In the genomic region with DNA sequence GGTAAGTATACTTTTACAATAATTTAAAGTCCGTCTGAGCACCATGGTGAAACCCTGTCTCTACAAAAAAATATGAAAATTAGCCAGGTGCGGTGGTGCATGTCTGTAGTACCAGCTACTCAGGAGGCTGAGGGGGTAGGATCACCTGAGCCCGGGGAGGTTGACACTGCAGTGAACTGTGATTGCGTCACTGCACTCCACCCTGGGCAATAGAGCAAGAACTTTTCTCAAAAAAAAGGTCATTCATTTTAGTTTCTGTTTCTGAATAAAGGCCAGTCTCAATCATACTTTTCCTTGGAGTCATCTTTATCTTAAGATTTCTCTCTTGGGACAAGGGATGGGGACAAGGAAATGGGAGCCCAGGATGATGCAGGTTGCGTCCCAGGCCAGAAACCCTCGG, we compare ENCODE assay signal across 9 cellular contexts. TPM values are rescaled to one million over a fixed set of nuclear protein-coding genes. Genes with fewer than 3 reads are reported as not detected.
DNase-seq lines count a peak whose midpoint lies in the region; ATAC-seq, FAIRE-seq and TF ChIP-seq lines count a peak whose summit lies in the region.
"Had no signal": no experiment of that assay in that cellular context is flagged by ENCODE, and none has a peak within 500 bp of the region (broad histone marks: within the 10 kb centered on the region; RNA-seq: fewer than 3 reads in every experiment).

No MANE protein-coding gene starts in this region.

- H3K4me1 Mint-ChIP-seq in T-helper 17 cell = peaks cover 43% of the 10 kb centered on the region
- H3K4me1 Mint-ChIP-seq in H9 = no peaks in the 10 kb centered on the region

- no peaks in the 10 kb centered on the region for H3K79me2 ChIP-seq in H9 (ENCODE audit: insufficient read depth, low read length)

- H3K14ac ChIP-seq in H9 (ENCODE audit: insufficient read depth, low read length) = no peak overlapping the region

- no peaks in the 10 kb centered on the region for H3K79me1 ChIP-seq in H9 (ENCODE audit: insufficient read depth, low read depth, low read length, poor library complexity, severe bottlenecking)

- H3K23ac ChIP-seq in H9 (ENCODE audit: insufficient read length, low read depth, low read length) = no peak overlapping the region

- no peak overlapping the region for H4K5ac ChIP-seq in H9 (ENCODE audit: insufficient read length, low read depth, low read length)

- TF ChIP-seq CTCF in lower lobe of right lung (IDR thresholded peaks at IDR 0.05) (no peak), H9 (conservative IDR thresholded peaks at IDR 0.05) (no peak)

- H3K4me1 ChIP-seq in lower lobe of right lung = peaks cover 20% of the 10 kb centered on the region
- no peaks in the 10 kb centered on the region for H3K4me1 ChIP-seq in H9 (ENCODE audit: insufficient read depth, low read length)

- H2BK5ac ChIP-seq in H9 (ENCODE audit: insufficient read length, low read length) = no peak overlapping the region

- H3K9me3 Mint-ChIP-seq in H9 = no peaks in the 10 kb centered on the region

- no peak overlapping the region for H3K9ac ChIP-seq in H9 (ENCODE audit: extremely low read depth, insufficient read length, low read length)

- H4K8ac ChIP-seq in H9 (replicated peaks; ENCODE audit: insufficient read length, low read depth, low read length) = no peak overlapping the region

- no peak overlapping the region for H4K91ac ChIP-seq in H9 (ENCODE audit: insufficient read length, low read depth, low read length)

- H3K27me3 ChIP-seq in lower lobe of right lung (ENCODE audit: low read depth) (no peaks in the 10 kb centered on the region), H9 (ENCODE audit: insufficient read depth, low read length) (no peaks in the 10 kb centered on the region)

- H3K23me2 ChIP-seq in H9 (ENCODE audit: insufficient read length, low read depth, low read length, poor library complexity, severe bottlenecking) = no peaks in the 10 kb centered on the region

- H3K18ac ChIP-seq in H9 (ENCODE audit: insufficient read length, low read depth, low read length) = no peak overlapping the region

- no peak overlapping the region for H3K4me2 ChIP-seq in H9 (ENCODE audit: insufficient read depth, insufficient read length, low read length)

- H3K4me3 Mint-ChIP-seq in T-helper 17 cell (peak overlapping the region; percentile 74), H9 (no peak overlapping the region)

- H3K36me3 Mint-ChIP-seq in T-helper 17 cell (ENCODE audit: low read depth) (peaks cover 2% of the 10 kb centered on the region), H9 (ENCODE audit: insufficient read depth in 1 of 3, low read depth in 3 of 3) (peaks cover 0 to 14% (median 2%) of the 10 kb centered on the region in 3 experiments; a peak in 3 of 7 replicates)

- H2BK12ac ChIP-seq in H9 (ENCODE audit: insufficient read length, low read depth, low read length) = no peak overlapping the region

- ATAC-seq in GM21619 (IDR thresholded peaks at IDR 0.05; ENCODE audit: unreplicated experiment) (peak; percentile 61), T-helper 17 cell (peak; percentile 73), lower lobe of right lung (peak; percentile 79 to 88)

- WGBS in H9 (ENCODE audit: extremely low coverage, insufficient read length, low lambda C conversion rate) = no CpG with 5 or more reads among the region's 6 CpGs

- H3K36me3 ChIP-seq in lower lobe of right lung = peaks cover 44% of the 10 kb centered on the region

- H3K27me3 Mint-ChIP-seq in T-helper 17 cell = no peaks in the 10 kb centered on the region
- no peaks in the 10 kb centered on the region for H3K27me3 Mint-ChIP-seq in H9 (ENCODE audit: low read depth)

- no peak overlapping the region for H3K4ac ChIP-seq in H9 (ENCODE audit: low read depth, low read length)

- H3K56ac ChIP-seq in H9 (ENCODE audit: insufficient read length, low read depth, low read length) = no peak overlapping the region

- no peak overlapping the region for H2AFZ ChIP-seq in H9 (ENCODE audit: low read length)

- peak; percentile 78 for FAIRE-seq in GM18507 (lab: Jason Lieb, UNC)
- FAIRE-seq: RCC 7860 had no signal

- no peak overlapping the region for H2BK15ac ChIP-seq in H9 (ENCODE audit: low read depth, low read length)

- intact Hi-C loops in lower lobe of right lung (cut with DNase I) = no loop called here

- H3K9me3 ChIP-seq in T-helper 17 cell (ENCODE audit: control insufficient read depth, low read length, poor library complexity, severe bottlenecking) (no peaks in the 10 kb centered on the region), lower lobe of right lung (no peaks in the 10 kb centered on the region), H9 (ENCODE audit: control insufficient read depth, low read depth, low read length) (no peaks in the 10 kb centered on the region)

- H2BK120ac ChIP-seq in H9 (ENCODE audit: low read depth, low read length, poor library complexity, severe bottlenecking) = no peak overlapping the region

- H2BK20ac ChIP-seq in H9 (ENCODE audit: low read depth, low read length, poor library complexity, severe bottlenecking) = no peak overlapping the region

- DNase-seq in GM18507 (ENCODE audit: extremely low spot score, insufficient read length, low read depth) = no peak
- DNase-seq in T-helper 17 cell = no peak
- peak; percentile 75 for DNase-seq in lower lobe of right lung
- DNase-seq in RKO (ENCODE audit: low spot score) = no peak
- DNase-seq in islet precursor cell = no peak
- no peak for DNase-seq in D341Med (ENCODE audit: low spot score)
- no peak for DNase-seq in H9

- H4K20me1 ChIP-seq in H9 (ENCODE audit: control insufficient read depth, insufficient read depth, insufficient read length) = no peaks in the 10 kb centered on the region

- no peak overlapping the region for H3K27ac ChIP-seq in lower lobe of right lung
- no peak overlapping the region for H3K27ac ChIP-seq in H9 (ENCODE audit: insufficient read length, low read depth, low read length)

- H3K27ac Mint-ChIP-seq in T-helper 17 cell (peak overlapping the region; percentile 94), H9 (no peak overlapping the region)

- H3K4me3 ChIP-seq in lower lobe of right lung = no peak overlapping the region

- no peak overlapping the region for H2AK5ac ChIP-seq in H9 (ENCODE audit: insufficient read length, low read length)

- no peak overlapping the region for H3T11ph ChIP-seq in H9 (ENCODE audit: low read length)

RNA-seq across cellular contexts. Expression of a gene that starts 12.9 kb away (rescaled TPM):
- total RNA-seq in T-helper 17 cell (10 to 100 TPM; 78.8 to 87.5 TPM), lower lobe of right lung (62.5 TPM), H9 (2021) (18.0 and 19.1 TPM in 2 replicates)

RNA-seq across cellular contexts. Expression of a gene that starts 16.0 kb away (rescaled TPM):
- total RNA-seq in T-helper 17 cell = 10 to 100 TPM; 84.9 to 95.9 TPM
- 62.2 TPM for total RNA-seq in lower lobe of right lung
- total RNA-seq in H9 (2021) = 25.0 and 27.0 TPM in 2 replicates

RNA-seq across cellular contexts. Expression of a gene that starts 36.2 kb away (rescaled TPM):
- 10 to 100 TPM; 12.7 to 20.2 TPM for total RNA-seq in T-helper 17 cell
- total RNA-seq in lower lobe of right lung = 19.7 TPM
- total RNA-seq in H9 (2021) = 8.9 and 9.7 TPM in 2 replicates
